Comparison of ENCODE assay signal across 8 cellular contexts in the genomic region with DNA sequence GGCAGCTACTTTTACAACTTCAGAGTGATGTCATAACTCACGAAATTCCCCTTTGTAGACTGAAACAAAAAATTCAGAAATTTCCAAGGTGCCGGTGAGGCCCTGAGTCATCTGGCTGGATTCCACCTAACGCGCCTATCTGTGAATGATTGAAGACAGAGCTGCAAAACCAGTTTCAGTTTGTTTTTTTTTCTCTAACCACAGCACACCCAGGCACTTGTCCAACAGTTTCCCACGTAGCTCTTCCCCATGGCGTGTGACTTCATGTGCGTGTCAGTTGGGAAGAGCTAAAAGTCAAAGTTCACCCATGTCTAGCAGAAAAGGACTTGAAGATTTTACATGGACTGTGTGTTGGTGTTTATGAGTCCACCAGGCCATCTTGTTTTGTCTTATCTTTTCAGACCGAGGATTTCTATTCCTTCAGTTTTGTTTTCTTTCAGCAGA. TPM values are rescaled to one million over a fixed set of nuclear protein-coding genes. Genes with fewer than 3 reads are reported as not detected.
DNase-seq lines count a peak whose midpoint lies in the region; ATAC-seq and TF ChIP-seq lines count a peak whose summit lies in the region.

No MANE protein-coding gene starts in this region.

- H3K36me3 Mint-ChIP-seq in activated CD8-positive, alpha-beta memory T cell treated with anti-CD3 and anti-CD28 coated beads, Interleukin-2, amount 10 ng/mL, durations not matched to agents 7 days and 5 days, result no peaks in the 10 kb centered on the region

- H3K4me1 ChIP-seq in skeletal muscle tissue (ENCODE audit: control insufficient read depth in 3 of 3, insufficient read depth in 3 of 3, low read length in 3 of 3), result no peaks in the 10 kb centered on the region

- peak; percentile 74 for ATAC-seq in HG02588 (IDR thresholded peaks at IDR 0.05; ENCODE audit: unreplicated experiment)
- ATAC-seq in activated CD8-positive, alpha-beta memory T cell treated with anti-CD3 and anti-CD28 coated beads, Interleukin-2, amount 10 ng/mL, durations not matched to agents 7 days and 5 days, result peak; percentile 91

- TF ChIP-seq POLR2A in NB4 (IDR thresholded peaks at IDR 0.05; ENCODE audit: extremely low read depth, insufficient read length), result no peak

- H3K27ac Mint-ChIP-seq in activated CD8-positive, alpha-beta memory T cell treated with anti-CD3 and anti-CD28 coated beads, Interleukin-2, amount 10 ng/mL, durations not matched to agents 7 days and 5 days, result peak overlapping the region; percentile 89

- no peaks in the 10 kb centered on the region for H3K27me3 ChIP-seq in skeletal muscle tissue (ENCODE audit: control insufficient read depth in 3 of 3, insufficient read depth in 3 of 3, low read length in 3 of 3)

- no peak for TF ChIP-seq CTCF in GM13977 (IDR thresholded peaks at IDR 0.05; ENCODE audit: extremely low read depth, insufficient read depth, missing control alignments)
- no peak for TF ChIP-seq CTCF in NB4 (IDR thresholded peaks at IDR 0.05; ENCODE audit: low read depth, low read length)
- TF ChIP-seq CTCF in fibroblast of pulmonary artery (IDR thresholded peaks at IDR 0.05; ENCODE audit: low read length, missing control alignments), result no peak

- DNase-seq in GM13977 (ENCODE audit: low spot score), result peak; percentile 42
- DNase-seq in NB4 (ENCODE audit: low read depth), result peak; percentile 32
- DNase-seq in activated CD8-positive, alpha-beta memory T cell treated with anti-CD3 and anti-CD28 coated beads, Interleukin-2, amount 10 ng/mL, durations not matched to agents 7 days and 5 days, result peak; percentile 58
- peak; percentile 96 for DNase-seq in fibroblast of pulmonary artery (ENCODE audit: low read depth)
- DNase-seq in retina, result no peak
- no peak for DNase-seq in cerebellar nuclear complex (lab: John Stamatoyannopoulos, UW)

- peak overlapping the region in 1 of 3 donors; percentile 43 for H3K9ac ChIP-seq in skeletal muscle tissue (ENCODE audit: low read depth in 1 of 3, low read length in 3 of 3)

- CTCF ChIA-PET in activated CD8-positive, alpha-beta memory T cell treated with anti-CD3 and anti-CD28 coated beads, Interleukin-2, amount 10 ng/mL, durations not matched to agents 7 days and 5 days (lab: Charles Lee), result interaction anchor here (1.1 to 1.7 kb wide), 3 partner anchors 19 to 25 kb away, joined by 3 to 5 read pairs (median 3); no protein-coding TSS in a partner anchor

- no peaks in the 10 kb centered on the region for H3K9me3 ChIP-seq in skeletal muscle tissue (ENCODE audit: control insufficient read depth in 3 of 3, low read length in 3 of 3)

- in situ Hi-C loops in GM13977 (cut with MboI; ENCODE audit: low pct_unique_long_range_greater_than_20kb, low sequenced_read_pairs, unreplicated experiment), result loop anchor here (10.0 kb wide), 1 partner anchor 76 kb away; no protein-coding TSS in a partner anchor

- no peaks in the 10 kb centered on the region for H3K27me3 Mint-ChIP-seq in activated CD8-positive, alpha-beta memory T cell treated with anti-CD3 and anti-CD28 coated beads, Interleukin-2, amount 10 ng/mL, durations not matched to agents 7 days and 5 days

- H3K36me3 ChIP-seq in skeletal muscle tissue (ENCODE audit: control insufficient read depth in 3 of 3, insufficient read depth in 3 of 3, low read length in 3 of 3), result peaks cover 0 to 7% (median 0%) of the 10 kb centered on the region in 3 donors

- peak overlapping the region; percentile 30 for H3K27ac ChIP-seq in skeletal muscle tissue (ENCODE audit: low read depth, low read length)

- H3K9me3 Mint-ChIP-seq in activated CD8-positive, alpha-beta memory T cell treated with anti-CD3 and anti-CD28 coated beads, Interleukin-2, amount 10 ng/mL, durations not matched to agents 7 days and 5 days (ENCODE audit: low read depth), result no peaks in the 10 kb centered on the region

- no peak overlapping the region for H3K4me3 ChIP-seq in NB4 (ENCODE audit: low read depth, low read length)
- no peak overlapping the region for H3K4me3 ChIP-seq in fibroblast of pulmonary artery (replicated peaks; ENCODE audit: low read depth, low read length)
- no peak overlapping the region for H3K4me3 ChIP-seq in skeletal muscle tissue (ENCODE audit: low read length in 3 of 3)

- H3K4me1 Mint-ChIP-seq in activated CD8-positive, alpha-beta memory T cell treated with anti-CD3 and anti-CD28 coated beads, Interleukin-2, amount 10 ng/mL, durations not matched to agents 7 days and 5 days, result peaks cover 21% of the 10 kb centered on the region

- peak overlapping the region; percentile 65 for H3K4me3 Mint-ChIP-seq in activated CD8-positive, alpha-beta memory T cell treated with anti-CD3 and anti-CD28 coated beads, Interleukin-2, amount 10 ng/mL, durations not matched to agents 7 days and 5 days

RNA-seq across cellular contexts. Expression of a gene that starts 16.3 kb away (rescaled TPM):
- 1 to 10 TPM; 4.7 to 5.1 TPM for total RNA-seq in activated CD8-positive, alpha-beta memory T cell treated with anti-CD3 and anti-CD28 coated beads, Interleukin-2, amount 10 ng/mL, durations not matched to agents 7 days and 5 days
- 14.1 TPM for total RNA-seq in skeletal muscle tissue

RNA-seq across cellular contexts. Expression of a gene that starts 19.7 kb away (rescaled TPM):
- 10 to 100 TPM; 13.7 to 20.3 TPM for total RNA-seq in activated CD8-positive, alpha-beta memory T cell treated with anti-CD3 and anti-CD28 coated beads, Interleukin-2, amount 10 ng/mL, durations not matched to agents 7 days and 5 days
- 19.3 TPM for total RNA-seq in skeletal muscle tissue

Comparison
In these comparisons a context has a peak if more than half of its experiments do, and no peak if none do; other contexts are left out.
1. DNase-seq: peak in GM13977 (single experiment), NB4 (single experiment), activated CD8-positive, alpha-beta memory T cell treated with anti-CD3 and anti-CD28 coated beads, Interleukin-2, amount 10 ng/mL, durations not matched to agents 7 days and 5 days (single experiment) and fibroblast of pulmonary artery (single experiment); none in retina (single experiment) and cerebellar nuclear complex (0 of 2).